In genomic region chr10:102701272-102701671, GRCh38 we compare ENCODE assay signal across 17 cellular contexts.
"Had no signal": no experiment of that assay in that cellular context is flagged by ENCODE, and none has a peak within 500 bp of the region (broad histone marks: within the 10 kb centered on the region; RNA-seq: fewer than 3 reads in every experiment).

No MANE protein-coding gene starts in this region.

- H3K27me3 ChIP-seq: adrenal gland, body of pancreas, right lobe of liver had no signal

- H3K36me3 Mint-ChIP-seq: natural killer cell had no signal

- DNase-seq: activated CD4-positive, alpha-beta T cell treated with anti-CD3 and anti-CD28 coated beads for 48 hours; activated CD8-positive, alpha-beta memory T cell treated with anti-CD3 and anti-CD28 coated beads for 24 hours; activated naive CD4-positive, alpha-beta T cell treated with anti-CD3 and anti-CD28 coated beads, Interleukin-2, amount 10 ng/mL, durations not matched to agents 7 days and 5 days; adrenal gland; body of pancreas; dermis blood vessel endothelial cell; endodermal cell; erythroblast; immature natural killer cell; left colon; natural killer cell; right lobe of liver; stimulated activated CD4-positive, alpha-beta T cell treated with anti-CD3 and anti-CD28 coated beads, Interleukin-2, amount 100 ng/mL, for 24 hours; stimulated activated naive CD8-positive, alpha-beta T cell treated with anti-CD3 and anti-CD28 coated beads, Interleukin-15, Interleukin-2, amounts not matched to agents 100 U/mL and 50 U/mL, for 24 hours; T-cell; WERI-Rb-1 had no signal

- H3K4me1 Mint-ChIP-seq: activated naive CD4-positive, alpha-beta T cell treated with anti-CD3 and anti-CD28 coated beads, Interleukin-2, amount 10 ng/mL, durations not matched to agents 7 days and 5 days; endodermal cell had no signal

- H3K4me1 ChIP-seq: adrenal gland, body of pancreas, right lobe of liver had no signal

- H3K27me3 Mint-ChIP-seq: activated naive CD4-positive, alpha-beta T cell treated with anti-CD3 and anti-CD28 coated beads, Interleukin-2, amount 10 ng/mL, durations not matched to agents 7 days and 5 days; T-cell had no signal

- H3K27ac ChIP-seq: adrenal gland, body of pancreas, right lobe of liver, thoracic aorta, WERI-Rb-1 had no signal

- H3K4me3 ChIP-seq: adrenal gland, body of pancreas, right lobe of liver, thoracic aorta had no signal

- H3K9me3 ChIP-seq: adrenal gland, body of pancreas, right lobe of liver, thoracic aorta had no signal

- H3K27ac Mint-ChIP-seq: activated naive CD4-positive, alpha-beta T cell treated with anti-CD3 and anti-CD28 coated beads, Interleukin-2, amount 10 ng/mL, durations not matched to agents 7 days and 5 days; endodermal cell; immature natural killer cell; natural killer cell; T-cell had no signal

- H3K9me3 Mint-ChIP-seq: activated naive CD4-positive, alpha-beta T cell treated with anti-CD3 and anti-CD28 coated beads, Interleukin-2, amount 10 ng/mL, durations not matched to agents 7 days and 5 days; endodermal cell; immature natural killer cell; natural killer cell; T-cell had no signal

- H3K36me3 ChIP-seq: right lobe of liver had no signal

- H3K4me3 Mint-ChIP-seq: activated naive CD4-positive, alpha-beta T cell treated with anti-CD3 and anti-CD28 coated beads, Interleukin-2, amount 10 ng/mL, durations not matched to agents 7 days and 5 days; endodermal cell; immature natural killer cell; natural killer cell; T-cell had no signal
